1 cellular context compared by ENCODE assay signal in genomic region chr2:238280083-238280816, GRCh38.
TF ChIP-seq lines count a peak whose summit lies in the region.

No MANE protein-coding gene starts in this region.

TF ChIP-seq in HepG2, 621 proteins besides CTCF, POLR2A, EP300 and RAD21:
- TF ChIP-seq ASH2L (IDR thresholded peaks at IDR 0.05; ENCODE audit: insufficient read length, low read depth, low read length) (peak; percentile 20), ZNF784 (CRISPR knock-in tag; IDR thresholded peaks at IDR 0.05; ENCODE audit: borderline replicate concordance) (no peak)
